ENCODE assay signal across 27 cellular contexts in the genomic region with DNA sequence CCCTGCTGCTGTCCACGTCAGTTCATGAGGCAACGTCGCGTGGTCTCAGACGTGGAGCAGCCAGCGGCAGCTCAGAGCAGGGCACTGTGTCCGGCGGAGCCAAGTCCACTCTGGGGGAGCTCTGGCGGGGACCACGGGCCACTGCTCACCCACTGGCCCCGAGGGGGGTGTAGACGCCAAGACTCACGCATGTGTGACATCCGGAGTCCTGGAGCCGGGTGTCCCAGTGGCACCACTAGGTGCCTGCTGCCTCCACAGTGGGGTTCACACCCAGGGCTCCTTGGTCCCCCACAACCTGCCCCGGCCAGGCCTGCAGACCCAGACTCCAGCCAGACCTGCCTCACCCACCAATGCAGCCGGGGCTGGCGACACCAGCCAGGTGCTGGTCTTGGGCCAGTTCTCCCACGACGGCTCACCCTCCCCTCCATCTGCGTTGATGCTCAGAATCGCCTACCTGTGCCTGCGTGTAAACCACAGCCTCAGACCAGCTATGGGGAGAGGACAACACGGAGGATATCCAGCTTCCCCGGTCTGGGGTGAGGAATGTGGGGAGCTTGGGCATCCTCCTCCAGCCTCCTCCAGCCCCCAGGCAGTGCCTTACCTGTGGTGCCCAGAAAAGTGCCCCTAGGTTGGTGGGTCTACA. TPM values are rescaled to one million over a fixed set of nuclear protein-coding genes. Genes with fewer than 3 reads are reported as not detected.
"Had no signal": no experiment of that assay in that cellular context is flagged by ENCODE, and none has a peak within 500 bp of the region (broad histone marks: within the 10 kb centered on the region; RNA-seq: fewer than 3 reads in every experiment).

No MANE protein-coding gene starts in this region.

- H3K27me3 Mint-ChIP-seq: activated CD4-positive, alpha-beta T cell treated with anti-CD3 and anti-CD28 coated beads, Interleukin-2, amount 10 ng/mL, durations not matched to agents 7 days and 5 days; naive thymus-derived CD4-positive, alpha-beta T cell; stimulated activated naive CD8-positive, alpha-beta T cell treated with anti-CD3 and anti-CD28 coated beads, Interleukin-15, Interleukin-2, amounts not matched to agents 100 ng/mL and 50 ng/mL, for 24 hours had no signal

- H3K27me3 ChIP-seq: body of pancreas, foreskin keratinocyte, upper lobe of left lung had no signal

- H3K9me3 ChIP-seq: body of pancreas, left ventricle myocardium inferior, mucosa of descending colon, upper lobe of left lung had no signal

- DNase-seq: activated CD4-positive, alpha-beta T cell treated with anti-CD3 and anti-CD28 coated beads, Interleukin-2, amount 10 ng/mL, durations not matched to agents 7 days and 5 days; activated CD4-positive, CD25-positive, alpha-beta regulatory T cell; activated CD8-positive, alpha-beta T cell treated with anti-CD3 and anti-CD28 coated beads, Interleukin-2, amount 10 ng/mL, durations not matched to agents 7 days and 5 days; activated naive CD4-positive, alpha-beta T cell treated with anti-CD3 and anti-CD28 coated beads for 36 hours; activated T-cell treated with anti-CD3 and anti-CD28 coated beads, Interleukin-2, amount 50 U/mL, for 4 hours; body of pancreas; caudate nucleus; foreskin keratinocyte; glutamatergic neuron; hypothalamus; left ventricle myocardium inferior; naive thymus-derived CD4-positive, alpha-beta T cell; retina; stimulated activated CD4-positive, alpha-beta T cell treated with anti-CD3 and anti-CD28 coated beads, Interleukin-2, amount 100 ng/mL, for 48 hours; T-cell; T-helper 9 cell had no signal

- H3K4me3 Mint-ChIP-seq: activated CD4-positive, alpha-beta T cell treated with anti-CD3 and anti-CD28 coated beads, Interleukin-2, amount 10 ng/mL, durations not matched to agents 7 days and 5 days; activated CD8-positive, alpha-beta T cell treated with anti-CD3 and anti-CD28 coated beads, Interleukin-2, amount 10 ng/mL, durations not matched to agents 7 days and 5 days; activated naive CD4-positive, alpha-beta T cell treated with anti-CD3 and anti-CD28 coated beads for 36 hours; memory B cell; stimulated activated naive CD8-positive, alpha-beta T cell treated with anti-CD3 and anti-CD28 coated beads, Interleukin-15, Interleukin-2, amounts not matched to agents 100 ng/mL and 50 ng/mL, for 24 hours; T-cell had no signal

- H3K4me3 ChIP-seq: body of pancreas, left ventricle myocardium inferior, mucosa of descending colon, upper lobe of left lung had no signal

- H3K36me3 ChIP-seq: left ventricle myocardium inferior had no signal

- H3K36me3 Mint-ChIP-seq: memory B cell; naive thymus-derived CD4-positive, alpha-beta T cell; T-cell had no signal

- H3K9me3 Mint-ChIP-seq: activated CD4-positive, alpha-beta T cell treated with anti-CD3 and anti-CD28 coated beads, Interleukin-2, amount 10 ng/mL, durations not matched to agents 7 days and 5 days; activated naive CD4-positive, alpha-beta T cell treated with anti-CD3 and anti-CD28 coated beads for 36 hours; activated T-cell treated with anti-CD3 and anti-CD28 coated beads, Interleukin-2, amount 50 U/mL, for 4 hours; naive thymus-derived CD4-positive, alpha-beta T cell; stimulated activated naive CD8-positive, alpha-beta T cell treated with anti-CD3 and anti-CD28 coated beads, Interleukin-15, Interleukin-2, amounts not matched to agents 100 ng/mL and 50 ng/mL, for 24 hours; T-cell had no signal

- H3K27ac ChIP-seq: body of pancreas, foreskin keratinocyte, left ventricle myocardium inferior, upper lobe of left lung had no signal

- H3K27ac Mint-ChIP-seq: activated CD4-positive, alpha-beta T cell treated with anti-CD3 and anti-CD28 coated beads, Interleukin-2, amount 10 ng/mL, durations not matched to agents 7 days and 5 days; activated CD8-positive, alpha-beta T cell treated with anti-CD3 and anti-CD28 coated beads, Interleukin-2, amount 10 ng/mL, durations not matched to agents 7 days and 5 days; activated naive CD4-positive, alpha-beta T cell treated with anti-CD3 and anti-CD28 coated beads for 36 hours; memory B cell; stimulated activated naive CD8-positive, alpha-beta T cell treated with anti-CD3 and anti-CD28 coated beads, Interleukin-15, Interleukin-2, amounts not matched to agents 100 ng/mL and 50 ng/mL, for 24 hours; T-cell had no signal

- ATAC-seq: activated CD8-positive, alpha-beta T cell treated with anti-CD3 and anti-CD28 coated beads, Interleukin-2, amount 10 ng/mL, durations not matched to agents 7 days and 5 days; activated T-cell treated with anti-CD3 and anti-CD28 coated beads, Interleukin-2, amount 50 U/mL, for 4 hours; body of pancreas; foreskin keratinocyte; mucosa of descending colon; naive thymus-derived CD4-positive, alpha-beta T cell; SK-N-SH treated with all-trans-retinoic acid at 6 μM for 48 hours; T-cell had no signal

- H3K4me1 ChIP-seq: foreskin keratinocyte had no signal

RNA-seq across cellular contexts. Expression of gene PRSS57, which starts 12.5 kb away (rescaled TPM):
- total RNA-seq: activated CD4-positive, alpha-beta T cell treated with anti-CD3 and anti-CD28 coated beads, Interleukin-2, amount 10 ng/mL, durations not matched to agents 7 days and 5 days; activated CD8-positive, alpha-beta T cell treated with anti-CD3 and anti-CD28 coated beads, Interleukin-2, amount 10 ng/mL, durations not matched to agents 7 days and 5 days; activated naive CD4-positive, alpha-beta T cell treated with anti-CD3 and anti-CD28 coated beads for 36 hours; body of pancreas; epithelial cell of proximal tubule; fibroblast of lung; foreskin keratinocyte; left ventricle myocardium inferior; mucosa of descending colon; posterior vena cava; skeletal muscle tissue; temporal lobe had no signal
- polyA plus RNA-seq: fibroblast of lung; foreskin keratinocyte; keratinocyte; naive thymus-derived CD4-positive, alpha-beta T cell had no signal

RNA-seq across cellular contexts. Expression of gene PALM, which starts 25.9 kb away (rescaled TPM):
- total RNA-seq: activated CD4-positive, alpha-beta T cell treated with anti-CD3 and anti-CD28 coated beads, Interleukin-2, amount 10 ng/mL, durations not matched to agents 7 days and 5 days; activated CD8-positive, alpha-beta T cell treated with anti-CD3 and anti-CD28 coated beads, Interleukin-2, amount 10 ng/mL, durations not matched to agents 7 days and 5 days had no signal
- polyA plus RNA-seq: keratinocyte; naive thymus-derived CD4-positive, alpha-beta T cell had no signal

RNA-seq across cellular contexts. Expression of gene FGF22, which starts 43.1 kb away (rescaled TPM):
- total RNA-seq: activated CD8-positive, alpha-beta T cell treated with anti-CD3 and anti-CD28 coated beads, Interleukin-2, amount 10 ng/mL, durations not matched to agents 7 days and 5 days; activated naive CD4-positive, alpha-beta T cell treated with anti-CD3 and anti-CD28 coated beads for 36 hours; activated T-cell treated with anti-CD3 and anti-CD28 coated beads, Interleukin-2, amount 50 U/mL, for 4 hours; body of pancreas; epithelial cell of proximal tubule; foreskin keratinocyte; left ventricle myocardium inferior; skeletal muscle tissue had no signal
- polyA plus RNA-seq: fibroblast of lung; foreskin keratinocyte; keratinocyte; naive thymus-derived CD4-positive, alpha-beta T cell had no signal
